Comparison of ENCODE assay signal across 23 cellular contexts in the genomic region with DNA sequence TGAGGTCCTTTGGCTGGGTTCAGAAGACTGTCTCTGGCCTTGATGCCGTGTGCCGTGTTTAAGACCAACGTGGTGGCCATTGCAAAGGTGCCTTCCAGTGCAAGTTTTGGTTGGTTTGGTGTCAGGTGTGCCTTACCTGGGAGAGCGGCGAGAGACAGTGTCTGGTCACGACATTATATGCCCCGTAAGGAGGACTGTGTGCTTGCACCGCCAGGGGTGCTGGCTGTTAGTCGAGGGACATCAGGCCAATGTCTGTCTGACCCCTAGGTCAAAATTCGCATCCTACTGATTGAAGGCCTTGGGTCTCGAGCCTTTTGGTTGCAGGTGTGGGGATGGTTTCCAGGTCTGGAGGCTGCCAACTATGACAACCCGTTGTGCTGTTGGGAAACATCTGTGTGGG.
DNase-seq lines count a peak whose midpoint lies in the region; ATAC-seq and TF ChIP-seq lines count a peak whose summit lies in the region.
"Had no signal": no experiment of that assay in that cellular context is flagged by ENCODE, and none has a peak within 500 bp of the region (broad histone marks: within the 10 kb centered on the region; RNA-seq: fewer than 3 reads in every experiment).

No MANE protein-coding gene starts in this region.

- H3K9ac ChIP-seq in BLaER1, result no peak overlapping the region

- H3K27ac Mint-ChIP-seq in WTC11, result 0 out of 2 replicates have a peak overlapping the region, but pooled peaks have one; percentile 13
- H3K27ac Mint-ChIP-seq in glutamatergic neuron (ENCODE audit: unreplicated experiment), result peak overlapping the region; percentile 15
- H3K27ac Mint-ChIP-seq: B cell; CD8-positive, alpha-beta T cell; HFFc6 had no signal

- H3K36me3 Mint-ChIP-seq in WTC11 (peaks cover 100% of the 10 kb centered on the region), glutamatergic neuron (ENCODE audit: unreplicated experiment) (peaks cover 100% of the 10 kb centered on the region)

- H3K4me1 Mint-ChIP-seq in WTC11 (no peaks in the 10 kb centered on the region), glutamatergic neuron (ENCODE audit: low read depth, unreplicated experiment) (no peaks in the 10 kb centered on the region)
- H3K4me1 Mint-ChIP-seq: B cell had no signal

- POLR2A ChIA-PET in WTC11 (lab: Charles Lee), result no interaction called here

- peaks cover 99% of the 10 kb centered on the region for H3K9me3 Mint-ChIP-seq in WTC11
- peaks cover 95% of the 10 kb centered on the region for H3K9me3 Mint-ChIP-seq in glutamatergic neuron (ENCODE audit: unreplicated experiment)

- H3K27ac ChIP-seq in BLaER1, result no peak overlapping the region

- peaks cover 100% of the 10 kb centered on the region for H3K9me3 ChIP-seq in BLaER1

- CTCF ChIA-PET in WTC11 (lab: Charles Lee), result no interaction called here

- H3K4me3 ChIP-seq in BLaER1, result peak overlapping the region; percentile 46; the same call in 1 of the 2 replicates
- H3K4me3 ChIP-seq: GM12878 had no signal

- DNase-seq in WTC11 (ENCODE audit: low spot score), result no peak
- DNase-seq in glutamatergic neuron, result no peak
- DNase-seq in posterior vena cava (ENCODE audit: low spot score), result peak; percentile 42
- DNase-seq in activated CD4-positive, CD25-positive, alpha-beta regulatory T cell treated with anti-CD3 and anti-CD28 coated beads, Interleukin-2, amount 50 U/mL, for 72 hours, result no peak
- no peak for DNase-seq in activated CD4-positive, CD25-positive, alpha-beta regulatory T cell (lab: John Stamatoyannopoulos, UW)
- DNase-seq: Calu3; CD8-positive, alpha-beta T cell; EL; HFFc6; KG1; NCI-H1105 treated with DMSO at 0.1 percent for 48 hours; NCI-H187; NCI-H2107; NCI-H226; NCI-H524; NCI-H82; PC-3; RPMI8226 had no signal

- peaks cover 100% of the 10 kb centered on the region for H3K36me3 ChIP-seq in BLaER1

- no peak for TF ChIP-seq CTCF in WTC11 (IDR thresholded peaks at IDR 0.05)
- TF ChIP-seq CTCF in glutamatergic neuron (IDR thresholded peaks at IDR 0.05; ENCODE audit: partially characterized antibody, unreplicated experiment), result no peak

- peaks cover 5% of the 10 kb centered on the region; the same call in 1 of the 2 replicates for H3K27me3 ChIP-seq in BLaER1

- H3K4me3 Mint-ChIP-seq in WTC11, result no peak overlapping the region
- no peak overlapping the region for H3K4me3 Mint-ChIP-seq in glutamatergic neuron (ENCODE audit: unreplicated experiment)
- H3K4me3 Mint-ChIP-seq: B cell; CD8-positive, alpha-beta T cell; HFFc6 had no signal

- H3K4me1 ChIP-seq in BLaER1, result no peaks in the 10 kb centered on the region

- intact Hi-C loops in posterior vena cava (cut with DNase I), result no loop called here

- no peak overlapping the region for H3K4me2 ChIP-seq in BLaER1

- ATAC-seq in WTC11 (no peak), GM18520 (IDR thresholded peaks at IDR 0.05; ENCODE audit: unreplicated experiment) (no peak), GM21529 (IDR thresholded peaks at IDR 0.05; ENCODE audit: unreplicated experiment) (no peak)
- ATAC-seq: CD8-positive, alpha-beta T cell; GM12878; PC-3 had no signal

- H4K20me1 ChIP-seq in BLaER1, result no peaks in the 10 kb centered on the region

- H3K27me3 Mint-ChIP-seq in WTC11 (ENCODE audit: low read depth) (peaks cover 16% of the 10 kb centered on the region), glutamatergic neuron (ENCODE audit: unreplicated experiment) (peaks cover 59% of the 10 kb centered on the region)
- H3K27me3 Mint-ChIP-seq: B cell had no signal

TF ChIP-seq in WTC11, 78 proteins besides CTCF, POLR2A, EP300 and RAD21:
- TF ChIP-seq TCF7 (CRISPR knock-in tag; IDR thresholded peaks at IDR 0.05; ENCODE audit: low read depth) (no peak), ZNF263 (CRISPR knock-in tag; IDR thresholded peaks at IDR 0.05; ENCODE audit: low read depth) (no peak)
